9 cellular contexts compared by ENCODE assay signal in the genomic region with DNA sequence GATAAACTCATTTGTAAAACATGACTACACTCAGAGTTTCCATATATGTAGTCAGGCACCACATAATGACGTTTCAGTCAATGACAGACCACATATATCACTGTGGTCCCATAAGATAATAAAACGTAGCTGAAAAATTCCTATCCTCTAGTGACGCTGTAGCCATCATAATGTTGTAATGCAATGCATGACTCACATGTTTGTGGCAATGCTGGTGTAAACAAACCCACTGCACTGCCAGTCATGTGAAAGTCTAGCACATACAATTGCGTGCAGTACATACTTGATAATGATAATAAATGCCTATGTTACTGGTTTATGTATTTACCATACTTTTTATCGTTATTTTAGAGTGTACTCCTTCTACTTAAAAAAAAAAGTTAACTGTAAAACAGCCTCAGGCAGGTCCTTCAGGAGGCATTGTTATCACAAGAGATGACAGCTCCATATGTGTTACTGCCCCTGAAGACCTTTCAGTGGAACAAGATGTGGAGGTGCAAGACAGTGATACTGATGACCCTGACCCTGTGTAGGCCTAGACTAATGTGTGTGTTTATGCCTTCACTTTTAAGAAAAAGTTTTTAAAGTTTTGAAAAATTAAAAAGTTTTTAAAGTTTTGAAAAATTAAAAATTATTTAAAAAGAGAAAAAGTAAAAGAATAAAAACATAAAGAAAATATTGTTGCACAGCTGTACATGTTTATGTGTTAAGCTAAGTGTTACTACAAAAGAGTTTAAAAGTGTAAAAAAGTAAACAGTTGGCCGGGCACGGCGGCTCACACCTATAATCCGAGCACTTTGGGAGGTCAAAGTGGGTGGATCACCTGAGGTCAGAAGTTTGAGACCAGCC. TPM values are rescaled to one million over a fixed set of nuclear protein-coding genes. Genes with fewer than 3 reads are reported as not detected.
DNase-seq lines count a peak whose midpoint lies in the region; ATAC-seq and TF ChIP-seq lines count a peak whose summit lies in the region.
"Had no signal": no experiment of that assay in that cellular context is flagged by ENCODE, and none has a peak within 500 bp of the region (broad histone marks: within the 10 kb centered on the region; RNA-seq: fewer than 3 reads in every experiment).

No MANE protein-coding gene starts in this region.

- H3K23ac ChIP-seq in mesenchymal stem cell (ENCODE audit: low read length in 2 of 2) = no peak overlapping the region

- peak overlapping the region; percentile 6 for H3K9ac ChIP-seq in mesenchymal stem cell (ENCODE audit: low read length)

- POLR2A ChIA-PET in activated naive CD8-positive, alpha-beta T cell treated with anti-CD3 and anti-CD28 coated beads, Interleukin-2, amount 10 ng/mL, durations not matched to agents 7 days and 5 days (lab: Charles Lee) = interaction anchor here (0.5 to 2.1 kb wide), 3 partner anchors 8 to 99 kb away, joined by 3 to 10 read pairs (median 3); no protein-coding TSS in a partner anchor

- peak overlapping the region; percentile 89 for H3K27ac ChIP-seq in CD4-positive, CD25-positive, alpha-beta regulatory T cell (ENCODE audit: insufficient read depth, low read length, poor library complexity, severe bottlenecking)
- H3K27ac ChIP-seq in mesenchymal stem cell (ENCODE audit: low read length, poor library complexity, severe bottlenecking) (no peak overlapping the region), WERI-Rb-1 (no peak overlapping the region)

- H3K14ac ChIP-seq in mesenchymal stem cell (ENCODE audit: low read length in 2 of 2) = no peak overlapping the region

- peak; percentile 74 to 76 for ATAC-seq in CD4-positive, CD25-positive, alpha-beta regulatory T cell (ENCODE audit: low read depth in 2 of 2)
- peak; percentile 66 for ATAC-seq in activated naive CD8-positive, alpha-beta T cell treated with anti-CD3 and anti-CD28 coated beads, Interleukin-2, amount 10 ng/mL, durations not matched to agents 7 days and 5 days (ENCODE audit: low read depth)
- no peak for ATAC-seq in GM21717 (IDR thresholded peaks at IDR 0.05; ENCODE audit: unreplicated experiment)

- no peak overlapping the region for H3K4me2 ChIP-seq in mesenchymal stem cell (ENCODE audit: low read length, poor library complexity, severe bottlenecking)

- no peaks in the 10 kb centered on the region for H3K9me3 Mint-ChIP-seq in CD4-positive, CD25-positive, alpha-beta regulatory T cell
- no peaks in the 10 kb centered on the region for H3K9me3 Mint-ChIP-seq in activated naive CD8-positive, alpha-beta T cell treated with anti-CD3 and anti-CD28 coated beads, Interleukin-2, amount 10 ng/mL, durations not matched to agents 7 days and 5 days

- peak; percentile 53 to 66 (median 58) for DNase-seq in CD4-positive, CD25-positive, alpha-beta regulatory T cell
- DNase-seq in MV-4-11 (lab: John Stamatoyannopoulos, UW) (peak; percentile 37), mesenchymal stem cell (peak; percentile 100), ureter (ENCODE audit: low spot score) (no peak), WERI-Rb-1 (no peak), NCI-H345 (lab: John Stamatoyannopoulos, UW) (no peak)
- DNase-seq in activated naive CD8-positive, alpha-beta T cell treated with anti-CD3 and anti-CD28 coated beads, Interleukin-2, amount 10 ng/mL, durations not matched to agents 7 days and 5 days = no peak
- DNase-seq: islet precursor cell had no signal

- H2BK5ac ChIP-seq in mesenchymal stem cell (ENCODE audit: low read depth, low read length, poor library complexity, severe bottlenecking) = no peak overlapping the region

- no peak overlapping the region for H4K8ac ChIP-seq in mesenchymal stem cell (ENCODE audit: low read length)

- no peak overlapping the region for H2BK15ac ChIP-seq in mesenchymal stem cell (ENCODE audit: low read depth, poor library complexity, severe bottlenecking)

- H2AFZ ChIP-seq in mesenchymal stem cell (ENCODE audit: low read depth, low read length) = no peak overlapping the region

- no peak overlapping the region for H3K18ac ChIP-seq in mesenchymal stem cell (ENCODE audit: low read depth in 1 of 2, low read length in 2 of 2)

- no peaks in the 10 kb centered on the region for H3K27me3 ChIP-seq in CD4-positive, CD25-positive, alpha-beta regulatory T cell (ENCODE audit: control insufficient read depth, insufficient read depth, low read length)
- H3K27me3 ChIP-seq in mesenchymal stem cell (ENCODE audit: control insufficient read depth in 1 of 2, insufficient read depth in 1 of 2, low read length in 2 of 2) (no peaks in the 10 kb centered on the region), WERI-Rb-1 (ENCODE audit: insufficient read depth, low read depth, severe bottlenecking) (no peaks in the 10 kb centered on the region)

- H3K4me3 ChIP-seq in CD4-positive, CD25-positive, alpha-beta regulatory T cell (ENCODE audit: low read depth, low read length) = peak overlapping the region; percentile 16
- H3K4me3 ChIP-seq in mesenchymal stem cell (ENCODE audit: insufficient read depth in 1 of 2, low read depth in 1 of 2, low read length in 2 of 2) (no peak overlapping the region), WERI-Rb-1 (ENCODE audit: low read depth, low read length) (no peak overlapping the region)

- WGBS in mesenchymal stem cell = 54% methylated on average over 7 of the region's 9 CpGs

- H3K79me1 ChIP-seq in mesenchymal stem cell (replicated peaks; ENCODE audit: low read length, poor library complexity, severe bottlenecking) = peaks cover 8% of the 10 kb centered on the region

- peak overlapping the region; percentile 85 to 88 (median 85) for H3K27ac Mint-ChIP-seq in CD4-positive, CD25-positive, alpha-beta regulatory T cell
- peak overlapping the region; percentile 63 for H3K27ac Mint-ChIP-seq in activated naive CD8-positive, alpha-beta T cell treated with anti-CD3 and anti-CD28 coated beads, Interleukin-2, amount 10 ng/mL, durations not matched to agents 7 days and 5 days

- peaks cover 65% of the 10 kb centered on the region for H3K4me1 ChIP-seq in CD4-positive, CD25-positive, alpha-beta regulatory T cell (ENCODE audit: control insufficient read depth, insufficient read depth, low read length, poor library complexity, severe bottlenecking)
- no peaks in the 10 kb centered on the region for H3K4me1 ChIP-seq in mesenchymal stem cell (ENCODE audit: control insufficient read depth, insufficient read depth, low read depth, low read length)

- H2AK5ac ChIP-seq in mesenchymal stem cell (ENCODE audit: low read length, severe bottlenecking) = no peak overlapping the region

- no peak for TF ChIP-seq CTCF in WERI-Rb-1 (IDR thresholded peaks at IDR 0.05; ENCODE audit: low read depth, low read length)

- no peaks in the 10 kb centered on the region for H3K9me3 ChIP-seq in CD4-positive, CD25-positive, alpha-beta regulatory T cell (ENCODE audit: control insufficient read depth in 2 of 2, low read length in 2 of 2)
- no peaks in the 10 kb centered on the region for H3K9me3 ChIP-seq in mesenchymal stem cell (ENCODE audit: control insufficient read depth, low read length)
- H3K9me3 ChIP-seq in WERI-Rb-1 (ENCODE audit: severe bottlenecking) = no peaks in the 10 kb centered on the region

- H3K4me3 Mint-ChIP-seq in CD4-positive, CD25-positive, alpha-beta regulatory T cell = peak overlapping the region; percentile 46 to 74 (median 56)
- no peak overlapping the region for H3K4me3 Mint-ChIP-seq in activated naive CD8-positive, alpha-beta T cell treated with anti-CD3 and anti-CD28 coated beads, Interleukin-2, amount 10 ng/mL, durations not matched to agents 7 days and 5 days

- H3K4me1 Mint-ChIP-seq in CD4-positive, CD25-positive, alpha-beta regulatory T cell = peaks cover 32 to 80% (median 54%) of the 10 kb centered on the region in 4 donors
- H3K4me1 Mint-ChIP-seq in activated naive CD8-positive, alpha-beta T cell treated with anti-CD3 and anti-CD28 coated beads, Interleukin-2, amount 10 ng/mL, durations not matched to agents 7 days and 5 days = peaks cover 36% of the 10 kb centered on the region

- H2BK120ac ChIP-seq in mesenchymal stem cell (ENCODE audit: low read depth, low read length) = no peak overlapping the region

- H3K36me3 Mint-ChIP-seq in CD4-positive, CD25-positive, alpha-beta regulatory T cell = no peaks in the 10 kb centered on the region
- peaks cover 10% of the 10 kb centered on the region for H3K36me3 Mint-ChIP-seq in activated naive CD8-positive, alpha-beta T cell treated with anti-CD3 and anti-CD28 coated beads, Interleukin-2, amount 10 ng/mL, durations not matched to agents 7 days and 5 days

- no peaks in the 10 kb centered on the region for H3K27me3 Mint-ChIP-seq in CD4-positive, CD25-positive, alpha-beta regulatory T cell
- no peaks in the 10 kb centered on the region for H3K27me3 Mint-ChIP-seq in activated naive CD8-positive, alpha-beta T cell treated with anti-CD3 and anti-CD28 coated beads, Interleukin-2, amount 10 ng/mL, durations not matched to agents 7 days and 5 days

- H3K4ac ChIP-seq in mesenchymal stem cell (ENCODE audit: low read depth in 1 of 2, low read length in 2 of 2) = no peak overlapping the region

- no peaks in the 10 kb centered on the region for H3K36me3 ChIP-seq in CD4-positive, CD25-positive, alpha-beta regulatory T cell (ENCODE audit: control insufficient read depth, insufficient read depth, low read length)
- no peaks in the 10 kb centered on the region for H3K36me3 ChIP-seq in mesenchymal stem cell (ENCODE audit: control insufficient read depth in 1 of 2, insufficient read depth in 2 of 2, low read depth in 1 of 2, low read length in 2 of 2)
- no peaks in the 10 kb centered on the region for H3K36me3 ChIP-seq in WERI-Rb-1

- no peak overlapping the region for H4K91ac ChIP-seq in mesenchymal stem cell (ENCODE audit: low read length)

- no peak overlapping the region for H2BK12ac ChIP-seq in mesenchymal stem cell (ENCODE audit: low read length in 2 of 2)

RNA-seq across cellular contexts. Expression of gene STAT5B, which starts 9.0 kb away (rescaled TPM):
- 241 TPM for total RNA-seq in CD4-positive, CD25-positive, alpha-beta regulatory T cell
- polyA plus RNA-seq in CD4-positive, CD25-positive, alpha-beta regulatory T cell = 100 to 1,000 TPM; 109 to 117 (median 112) TPM
- 100 to 1,000 TPM; 131 to 134 TPM for total RNA-seq in activated naive CD8-positive, alpha-beta T cell treated with anti-CD3 and anti-CD28 coated beads, Interleukin-2, amount 10 ng/mL, durations not matched to agents 7 days and 5 days
- 12.3 TPM for polyA plus RNA-seq in mesenchymal stem cell (2013, experiment 1 of 2)
- polyA plus RNA-seq in mesenchymal stem cell (2013, experiment 2 of 2) = 11.9 TPM
- total RNA-seq in ureter = 64.0 TPM

RNA-seq across cellular contexts. Expression of gene STAT5A, which starts 21.2 kb away (rescaled TPM):
- total RNA-seq in CD4-positive, CD25-positive, alpha-beta regulatory T cell = 177 TPM
- polyA plus RNA-seq in CD4-positive, CD25-positive, alpha-beta regulatory T cell = 10 to 100 TPM; 71.1 to 90.9 (median 76.7) TPM
- total RNA-seq in activated naive CD8-positive, alpha-beta T cell treated with anti-CD3 and anti-CD28 coated beads, Interleukin-2, amount 10 ng/mL, durations not matched to agents 7 days and 5 days = 100 to 1,000 TPM; 125 to 131 TPM
- 4.0 TPM for polyA plus RNA-seq in mesenchymal stem cell (2013, experiment 1 of 2)
- 3.2 TPM for polyA plus RNA-seq in mesenchymal stem cell (2013, experiment 2 of 2)
- 37.4 TPM for total RNA-seq in ureter

Comparison
In these comparisons a context has a peak if more than half of its experiments do, and no peak if none do; other contexts are left out.
1. DNase-seq: peak in CD4-positive, CD25-positive, alpha-beta regulatory T cell (3 of 3), MV-4-11 (single experiment) and mesenchymal stem cell (single experiment); none in activated naive CD8-positive, alpha-beta T cell treated with anti-CD3 and anti-CD28 coated beads, Interleukin-2, amount 10 ng/mL, durations not matched to agents 7 days and 5 days (single experiment), ureter (single experiment), WERI-Rb-1 (single experiment) and NCI-H345 (single experiment).